1 cellular context compared by ENCODE assay signal in the genomic region with DNA sequence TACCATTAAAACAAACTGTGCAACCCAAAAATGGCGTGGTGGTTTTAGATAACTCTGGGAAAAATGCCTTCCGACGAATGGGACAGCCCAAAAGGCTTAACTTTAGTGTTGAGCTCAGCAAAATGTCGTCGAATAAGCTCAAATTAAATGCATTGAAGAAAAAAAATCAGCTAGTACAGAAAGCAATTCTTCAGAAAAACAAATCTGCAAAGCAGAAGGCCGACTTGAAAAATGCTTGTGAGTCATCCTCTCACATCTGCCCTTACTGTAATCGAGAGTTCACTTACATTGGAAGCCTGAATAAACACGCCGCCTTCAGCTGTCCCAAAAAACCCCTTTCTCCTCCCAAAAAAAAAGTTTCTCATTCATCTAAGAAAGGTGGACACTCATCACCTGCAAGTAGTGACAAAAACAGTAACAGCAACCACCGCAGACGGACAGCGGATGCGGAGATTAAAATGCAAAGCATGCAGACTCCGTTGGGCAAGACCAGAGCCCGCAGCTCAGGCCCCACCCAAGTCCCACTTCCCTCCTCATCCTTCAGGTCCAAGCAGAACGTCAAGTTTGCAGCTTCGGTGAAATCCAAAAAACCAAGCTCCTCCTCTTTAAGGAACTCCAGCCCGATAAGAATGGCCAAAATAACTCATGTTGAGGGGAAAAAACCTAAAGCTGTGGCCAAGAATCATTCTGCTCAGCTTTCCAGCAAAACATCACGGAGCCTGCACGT.
TF ChIP-seq lines count a peak whose summit lies in the region.

No MANE protein-coding gene starts in this region.

TF ChIP-seq in GM23338, 12 proteins besides CTCF, POLR2A, EP300 and RAD21 (continued from another document):
- TF ChIP-seq, protein P1, sequence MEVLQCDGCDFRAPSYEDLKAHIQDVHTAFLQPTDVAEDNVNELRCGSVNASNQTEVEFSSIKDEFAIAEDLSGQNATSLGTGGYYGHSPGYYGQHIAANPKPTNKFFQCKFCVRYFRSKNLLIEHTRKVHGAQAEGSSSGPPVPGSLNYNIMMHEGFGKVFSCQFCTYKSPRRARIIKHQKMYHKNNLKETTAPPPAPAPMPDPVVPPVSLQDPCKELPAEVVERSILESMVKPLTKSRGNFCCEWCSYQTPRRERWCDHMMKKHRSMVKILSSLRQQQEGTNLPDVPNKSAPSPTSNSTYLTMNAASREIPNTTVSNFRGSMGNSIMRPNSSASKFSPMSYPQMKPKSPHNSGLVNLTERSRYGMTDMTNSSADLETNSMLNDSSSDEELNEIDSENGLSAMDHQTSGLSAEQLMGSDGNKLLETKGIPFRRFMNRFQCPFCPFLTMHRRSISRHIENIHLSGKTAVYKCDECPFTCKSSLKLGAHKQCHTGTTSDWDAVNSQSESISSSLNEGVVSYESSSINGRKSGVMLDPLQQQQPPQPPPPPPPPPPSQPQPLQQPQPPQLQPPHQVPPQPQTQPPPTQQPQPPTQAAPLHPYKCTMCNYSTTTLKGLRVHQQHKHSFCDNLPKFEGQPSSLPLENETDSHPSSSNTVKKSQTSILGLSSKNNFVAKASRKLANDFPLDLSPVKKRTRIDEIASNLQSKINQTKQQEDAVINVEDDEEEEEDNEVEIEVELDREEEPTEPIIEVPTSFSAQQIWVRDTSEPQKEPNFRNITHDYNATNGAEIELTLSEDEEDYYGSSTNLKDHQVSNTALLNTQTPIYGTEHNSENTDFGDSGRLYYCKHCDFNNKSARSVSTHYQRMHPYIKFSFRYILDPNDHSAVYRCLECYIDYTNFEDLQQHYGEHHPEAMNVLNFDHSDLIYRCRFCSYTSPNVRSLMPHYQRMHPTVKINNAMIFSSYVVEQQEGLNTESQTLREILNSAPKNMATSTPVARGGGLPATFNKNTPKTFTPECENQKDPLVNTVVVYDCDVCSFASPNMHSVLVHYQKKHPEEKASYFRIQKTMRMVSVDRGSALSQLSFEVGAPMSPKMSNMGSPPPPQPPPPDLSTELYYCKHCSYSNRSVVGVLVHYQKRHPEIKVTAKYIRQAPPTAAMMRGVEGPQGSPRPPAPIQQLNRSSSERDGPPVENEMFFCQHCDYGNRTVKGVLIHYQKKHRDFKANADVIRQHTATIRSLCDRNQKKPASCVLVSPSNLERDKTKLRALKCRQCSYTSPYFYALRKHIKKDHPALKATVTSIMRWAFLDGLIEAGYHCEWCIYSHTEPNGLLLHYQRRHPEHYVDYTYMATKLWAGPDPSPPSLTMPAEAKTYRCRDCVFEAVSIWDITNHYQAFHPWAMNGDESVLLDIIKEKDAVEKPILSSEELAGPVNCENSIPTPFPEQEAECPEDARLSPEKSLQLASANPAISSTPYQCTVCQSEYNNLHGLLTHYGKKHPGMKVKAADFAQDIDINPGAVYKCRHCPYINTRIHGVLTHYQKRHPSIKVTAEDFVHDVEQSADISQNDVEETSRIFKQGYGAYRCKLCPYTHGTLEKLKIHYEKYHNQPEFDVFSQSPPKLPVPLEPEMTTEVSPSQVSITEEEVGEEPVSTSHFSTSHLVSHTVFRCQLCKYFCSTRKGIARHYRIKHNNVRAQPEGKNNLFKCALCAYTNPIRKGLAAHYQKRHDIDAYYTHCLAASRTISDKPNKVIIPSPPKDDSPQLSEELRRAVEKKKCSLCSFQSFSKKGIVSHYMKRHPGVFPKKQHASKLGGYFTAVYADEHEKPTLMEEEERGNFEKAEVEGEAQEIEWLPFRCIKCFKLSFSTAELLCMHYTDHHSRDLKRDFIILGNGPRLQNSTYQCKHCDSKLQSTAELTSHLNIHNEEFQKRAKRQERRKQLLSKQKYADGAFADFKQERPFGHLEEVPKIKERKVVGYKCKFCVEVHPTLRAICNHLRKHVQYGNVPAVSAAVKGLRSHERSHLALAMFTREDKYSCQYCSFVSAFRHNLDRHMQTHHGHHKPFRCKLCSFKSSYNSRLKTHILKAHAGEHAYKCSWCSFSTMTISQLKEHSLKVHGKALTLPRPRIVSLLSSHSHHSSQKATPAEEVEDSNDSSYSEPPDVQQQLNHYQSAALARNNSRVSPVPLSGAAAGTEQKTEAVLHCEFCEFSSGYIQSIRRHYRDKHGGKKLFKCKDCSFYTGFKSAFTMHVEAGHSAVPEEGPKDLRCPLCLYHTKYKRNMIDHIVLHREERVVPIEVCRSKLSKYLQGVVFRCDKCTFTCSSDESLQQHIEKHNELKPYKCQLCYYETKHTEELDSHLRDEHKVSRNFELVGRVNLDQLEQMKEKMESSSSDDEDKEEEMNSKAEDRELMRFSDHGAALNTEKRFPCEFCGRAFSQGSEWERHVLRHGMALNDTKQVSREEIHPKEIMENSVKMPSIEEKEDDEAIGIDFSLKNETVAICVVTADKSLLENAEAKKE (CRISPR knock-in tag; IDR thresholded peaks at IDR 0.05) = no peak
- no peak for TF ChIP-seq EZH2 (IDR thresholded peaks at IDR 0.05; ENCODE audit: low read depth, unreplicated experiment)
- TF ChIP-seq CREB1 (CRISPR knock-in tag; IDR thresholded peaks at IDR 0.05; ENCODE audit: low read depth) = no peak
- no peak for TF ChIP-seq NANOG (IDR thresholded peaks at IDR 0.05; ENCODE audit: borderline replicate concordance)
- TF ChIP-seq, protein P2, sequence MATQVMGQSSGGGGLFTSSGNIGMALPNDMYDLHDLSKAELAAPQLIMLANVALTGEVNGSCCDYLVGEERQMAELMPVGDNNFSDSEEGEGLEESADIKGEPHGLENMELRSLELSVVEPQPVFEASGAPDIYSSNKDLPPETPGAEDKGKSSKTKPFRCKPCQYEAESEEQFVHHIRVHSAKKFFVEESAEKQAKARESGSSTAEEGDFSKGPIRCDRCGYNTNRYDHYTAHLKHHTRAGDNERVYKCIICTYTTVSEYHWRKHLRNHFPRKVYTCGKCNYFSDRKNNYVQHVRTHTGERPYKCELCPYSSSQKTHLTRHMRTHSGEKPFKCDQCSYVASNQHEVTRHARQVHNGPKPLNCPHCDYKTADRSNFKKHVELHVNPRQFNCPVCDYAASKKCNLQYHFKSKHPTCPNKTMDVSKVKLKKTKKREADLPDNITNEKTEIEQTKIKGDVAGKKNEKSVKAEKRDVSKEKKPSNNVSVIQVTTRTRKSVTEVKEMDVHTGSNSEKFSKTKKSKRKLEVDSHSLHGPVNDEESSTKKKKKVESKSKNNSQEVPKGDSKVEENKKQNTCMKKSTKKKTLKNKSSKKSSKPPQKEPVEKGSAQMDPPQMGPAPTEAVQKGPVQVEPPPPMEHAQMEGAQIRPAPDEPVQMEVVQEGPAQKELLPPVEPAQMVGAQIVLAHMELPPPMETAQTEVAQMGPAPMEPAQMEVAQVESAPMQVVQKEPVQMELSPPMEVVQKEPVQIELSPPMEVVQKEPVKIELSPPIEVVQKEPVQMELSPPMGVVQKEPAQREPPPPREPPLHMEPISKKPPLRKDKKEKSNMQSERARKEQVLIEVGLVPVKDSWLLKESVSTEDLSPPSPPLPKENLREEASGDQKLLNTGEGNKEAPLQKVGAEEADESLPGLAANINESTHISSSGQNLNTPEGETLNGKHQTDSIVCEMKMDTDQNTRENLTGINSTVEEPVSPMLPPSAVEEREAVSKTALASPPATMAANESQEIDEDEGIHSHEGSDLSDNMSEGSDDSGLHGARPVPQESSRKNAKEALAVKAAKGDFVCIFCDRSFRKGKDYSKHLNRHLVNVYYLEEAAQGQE (IDR thresholded peaks at IDR 0.05; ENCODE audit: unreplicated experiment) = no peak
- no peak for TF ChIP-seq STAT1 (IDR thresholded peaks at IDR 0.05; ENCODE audit: unreplicated experiment)
- TF ChIP-seq JUNB (IDR thresholded peaks at IDR 0.05; ENCODE audit: unreplicated experiment) = no peak
- no peak for TF ChIP-seq EZH2phosphoT487 (IDR thresholded peaks at IDR 0.05; ENCODE audit: unreplicated experiment)
